ENCODE assay signal across 12 cellular contexts in the genomic region with DNA sequence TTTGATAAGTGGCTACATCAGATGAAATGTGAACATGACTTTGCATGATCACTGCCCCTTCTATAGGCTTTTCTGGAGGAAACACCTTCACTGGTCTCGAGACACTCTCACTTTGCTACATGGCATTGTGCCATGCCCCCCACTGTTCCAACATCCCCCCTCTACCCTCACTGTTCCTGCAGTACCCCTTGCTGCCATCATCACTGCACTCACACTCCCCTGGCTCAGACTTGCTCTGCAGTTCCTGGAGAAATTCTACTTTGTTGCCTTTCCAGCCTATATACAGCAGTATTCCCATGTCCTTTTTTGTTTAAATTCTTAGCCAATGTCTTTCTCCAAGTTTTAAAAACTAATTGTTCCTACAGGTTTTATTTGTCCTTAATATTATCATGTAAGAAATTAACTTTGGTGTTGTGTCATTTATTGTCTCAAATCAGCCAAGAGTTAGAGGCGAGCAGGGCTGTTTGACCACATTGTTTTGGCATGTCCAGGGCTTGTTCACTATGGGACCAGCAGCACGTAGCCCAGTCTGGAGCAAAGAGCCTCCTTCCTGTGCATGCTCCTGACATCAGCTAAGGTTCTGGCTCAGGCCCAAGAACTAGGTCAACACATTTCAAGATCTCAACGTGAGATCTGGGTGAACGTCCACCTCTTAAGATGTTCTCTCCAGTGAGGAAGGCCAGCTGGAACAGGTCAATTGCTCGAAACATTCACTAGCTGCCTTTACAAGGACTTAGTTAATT.
DNase-seq lines count a peak whose midpoint lies in the region; ATAC-seq and TF ChIP-seq lines count a peak whose summit lies in the region.
"Had no signal": no experiment of that assay in that cellular context is flagged by ENCODE, and none has a peak within 500 bp of the region (broad histone marks: within the 10 kb centered on the region; RNA-seq: fewer than 3 reads in every experiment).

No MANE protein-coding gene starts in this region.

- no peak overlapping the region for H3K4ac ChIP-seq in trophoblast cell (ENCODE audit: low read depth, low read length)

- no peaks in the 10 kb centered on the region for H3K79me2 ChIP-seq in trophoblast cell (ENCODE audit: control insufficient read depth, insufficient read depth, low read length, poor library complexity)

- peak; percentile 27 for DNase-seq in H4 (ENCODE audit: low spot score)
- peak; percentile 86 for DNase-seq in astrocyte of the spinal cord (ENCODE audit: low read depth, low spot score)
- DNase-seq in heart right ventricle: peak; percentile 14 to 15
- DNase-seq in trophoblast cell: peak; percentile 91 to 92
- no peak for DNase-seq in NCI-H524 (lab: John Stamatoyannopoulos, UW)
- no peak for DNase-seq in NK-92 treated with Interleukin-12 subunit alpha and Interleukin-12 subunit beta, amount 100 ng/mL, for 24 hours (lab: John Stamatoyannopoulos, UW)
- DNase-seq in stimulated activated CD4-positive, alpha-beta T cell treated with anti-CD3 and anti-CD28 coated beads, Interleukin-15, amount 100 ng/mL, for 24 hours: no peak
- DNase-seq: activated CD8-positive, alpha-beta memory T cell treated with anti-CD3 and anti-CD28 coated beads, Interleukin-2, amount 50 U/mL, for 4 hours; NCI-H2081 treated with DMSO at 0.1 percent for 48 hours; ovary had no signal

- H4K8ac ChIP-seq in trophoblast cell (ENCODE audit: low read depth, low read length): no peak overlapping the region

- peak overlapping the region; percentile 53 for H3K18ac ChIP-seq in trophoblast cell (ENCODE audit: low read length)

- H2BK5ac ChIP-seq in trophoblast cell (ENCODE audit: low read depth, low read length, poor library complexity): no peak overlapping the region

- peak overlapping the region; percentile 55 for H2AFZ ChIP-seq in trophoblast cell (ENCODE audit: insufficient read depth, low read length, poor library complexity)

- H3K14ac ChIP-seq in trophoblast cell (ENCODE audit: low read length): no peak overlapping the region

- TF ChIP-seq CTCF in astrocyte of the spinal cord (IDR thresholded peaks at IDR 0.05; ENCODE audit: low read depth, low read length) (no peak), heart right ventricle (IDR thresholded peaks at IDR 0.05) (no peak)

- H3K9ac ChIP-seq in trophoblast cell (ENCODE audit: low read length): no peak overlapping the region

- no peaks in the 10 kb centered on the region for H3K9me3 ChIP-seq in heart right ventricle
- no peaks in the 10 kb centered on the region for H3K9me3 ChIP-seq in trophoblast cell (ENCODE audit: insufficient read depth, low read depth, low read length)
- H3K9me3 ChIP-seq: ovary, suprapubic skin had no signal

- peak overlapping the region; percentile 72 for H2BK120ac ChIP-seq in trophoblast cell (ENCODE audit: insufficient read depth, low read length, poor library complexity)

- no peak overlapping the region for H3K4me3 ChIP-seq in astrocyte of the spinal cord (ENCODE audit: low read depth, low read length)
- no peak overlapping the region for H3K4me3 ChIP-seq in heart right ventricle
- H3K4me3 ChIP-seq in trophoblast cell (ENCODE audit: low read depth, low read length): no peak overlapping the region
- H3K4me3 ChIP-seq: ovary, suprapubic skin had no signal

- no peaks in the 10 kb centered on the region for H3K36me3 ChIP-seq in heart right ventricle
- H3K36me3 ChIP-seq in trophoblast cell (ENCODE audit: control insufficient read depth in 1 of 2, insufficient read depth in 2 of 2, low read length in 2 of 2): no peaks in the 10 kb centered on the region
- H3K36me3 ChIP-seq: ovary, suprapubic skin had no signal

- H4K12ac ChIP-seq in trophoblast cell (ENCODE audit: low read depth, low read length): no peak overlapping the region

- 51% methylated on average over 6 of the region's 6 CpGs for WGBS in heart right ventricle, 2 donors
- WGBS in trophoblast cell (ENCODE audit: extremely low coverage, insufficient coverage, insufficient read length): no CpG with 5 or more reads among the region's 6 CpGs

- H3K79me1 ChIP-seq in trophoblast cell (ENCODE audit: low read length): no peaks in the 10 kb centered on the region

- peak overlapping the region; percentile 92 for H2BK12ac ChIP-seq in trophoblast cell (ENCODE audit: low read length)

- no peak overlapping the region for H3K23ac ChIP-seq in trophoblast cell (ENCODE audit: low read length)

- H2AK5ac ChIP-seq in trophoblast cell (ENCODE audit: low read length): no peak overlapping the region

- in situ Hi-C loops in astrocyte of the spinal cord (cut with HindIII; ENCODE audit: low sequenced_read_pairs): no loop called here

- intact Hi-C loops in heart right ventricle (cut with DNase I): no loop called here

- H3K27me3 ChIP-seq in heart right ventricle (no peaks in the 10 kb centered on the region), trophoblast cell (ENCODE audit: insufficient read depth, low read length) (no peaks in the 10 kb centered on the region)
- H3K27me3 ChIP-seq: ovary, suprapubic skin had no signal

- peak in 7 of 8 donors; percentile 57 to 87 (median 74) for ATAC-seq in heart right ventricle
- no peak for ATAC-seq in GM19452 (IDR thresholded peaks at IDR 0.05; ENCODE audit: unreplicated experiment)

- no peak overlapping the region for H3K4me2 ChIP-seq in trophoblast cell (ENCODE audit: low read length)

- H3K27ac ChIP-seq in heart right ventricle: peak overlapping the region in 3 of 10 donors; percentile 12 to 52 (median 34)
- H3K27ac ChIP-seq in trophoblast cell (ENCODE audit: low read depth, low read length): no peak overlapping the region
- H3K27ac ChIP-seq: ovary, suprapubic skin had no signal

- H4K91ac ChIP-seq in trophoblast cell (ENCODE audit: low read depth, low read length): peak overlapping the region; percentile 39

- H3K4me1 ChIP-seq in heart right ventricle (peaks cover 0 to 16% (median 5%) of the 10 kb centered on the region in 9 donors), trophoblast cell (ENCODE audit: control insufficient read depth in 1 of 2, insufficient read depth in 2 of 2, low read length in 2 of 2) (peaks cover 0 to 6% of the 10 kb centered on the region in 2 experiments)
- H3K4me1 ChIP-seq: suprapubic skin had no signal

Comparison
In these comparisons a context has a peak if more than half of its experiments do, and no peak if none do; other contexts are left out.
1. DNase-seq: peak in H4 (single experiment), astrocyte of the spinal cord (single experiment), heart right ventricle (2 of 2) and trophoblast cell (2 of 2); none in NCI-H524 (0 of 2), NK-92 treated with Interleukin-12 subunit alpha and Interleukin-12 subunit beta, amount 100 ng/mL, for 24 hours (single experiment) and stimulated activated CD4-positive, alpha-beta T cell treated with anti-CD3 and anti-CD28 coated beads, Interleukin-15, amount 100 ng/mL, for 24 hours (single experiment).